Comparison of ENCODE assay signal across 1 cellular context in genomic region chr5:127410906-127411780, GRCh38.
A peak's percentile ranks its signal among the peaks of the same experiment; 100 is the strongest.
TF ChIP-seq lines count a peak whose summit lies in the region.

No MANE protein-coding gene starts in this region.

TF ChIP-seq in GM12878, 131 proteins besides CTCF, POLR2A, EP300 and RAD21 (continued from another document):
- TF ChIP-seq SP1 (IDR thresholded peaks at IDR 0.05; ENCODE audit: low read depth, low read length) = no peak
- peak; percentile 61; the same call in 1 of the 2 replicates for TF ChIP-seq ATF2 (IDR thresholded peaks at IDR 0.05; ENCODE audit: low read length)
- peak; percentile 60 for TF ChIP-seq MEF2B (IDR thresholded peaks at IDR 0.05; ENCODE audit: partially characterized antibody, poor library complexity, severe bottlenecking)
- 0 out of 2 replicates have a peak, but pooled peaks have one; percentile 23 for TF ChIP-seq ZBED1 (IDR thresholded peaks at IDR 0.05; ENCODE audit: borderline replicate concordance)
- no peak for TF ChIP-seq E2F4 (IDR thresholded peaks at IDR 0.05; ENCODE audit: low read depth, low read length)
- peak; percentile 24; the same call in 1 of the 2 replicates for TF ChIP-seq NFIC (IDR thresholded peaks at IDR 0.05; ENCODE audit: low read depth, low read length)
- no peak for TF ChIP-seq KAT2A (conservative IDR thresholded peaks at IDR 0.05; ENCODE audit: control insufficient read depth, low read depth, low read length)
- no peak for TF ChIP-seq IRF3 (IDR thresholded peaks at IDR 0.05)
- TF ChIP-seq ZBTB33 (IDR thresholded peaks at IDR 0.05) = no peak
- 0 out of 2 replicates have a peak, but pooled peaks have one; percentile 22 for TF ChIP-seq CREM (IDR thresholded peaks at IDR 0.05; ENCODE audit: low read depth)
- TF ChIP-seq SMC3 (IDR thresholded peaks at IDR 0.05; ENCODE audit: borderline replicate concordance, low read length) = no peak
- peak; percentile 58 for TF ChIP-seq CUX1 (IDR thresholded peaks at IDR 0.05; ENCODE audit: insufficient replicate concordance, low read depth, low read length)
- TF ChIP-seq CEBPZ (IDR thresholded peaks at IDR 0.05; ENCODE audit: low read depth, low read length) = no peak
- TF ChIP-seq ZZZ3 (IDR thresholded peaks at IDR 0.05; ENCODE audit: control insufficient read depth, insufficient read length, low read depth) = no peak
- TF ChIP-seq RELB (IDR thresholded peaks at IDR 0.05; ENCODE audit: low read depth) = 0 out of 2 replicates have a peak, but pooled peaks have one; percentile 28
- TF ChIP-seq USF2 (IDR thresholded peaks at IDR 0.05; ENCODE audit: borderline replicate concordance, low read depth, low read length) = no peak
- TF ChIP-seq RUNX3 (IDR thresholded peaks at IDR 0.05; ENCODE audit: low read length) = peak; percentile 41
- no peak for TF ChIP-seq NR2C2 (IDR thresholded peaks at IDR 0.05; ENCODE audit: borderline replicate concordance, control insufficient read depth, insufficient read length, low read depth)
- 0 out of 4 replicates have a peak, but pooled peaks of 1 of the 2 experiments have one; percentile 5 for TF ChIP-seq ETV6 (conservative IDR thresholded peaks at IDR 0.05 in 1 of 2, IDR thresholded peaks at IDR 0.05 in 1 of 2; ENCODE audit: borderline replicate concordance in 1 of 2, low read depth in 1 of 2)
- TF ChIP-seq EED (IDR thresholded peaks at IDR 0.05; ENCODE audit: low read depth) = no peak
- TF ChIP-seq ASH2L (IDR thresholded peaks at IDR 0.05; ENCODE audit: borderline replicate concordance, low read depth) = no peak
